ENCODE assay signal across 16 cellular contexts in the genomic region with DNA sequence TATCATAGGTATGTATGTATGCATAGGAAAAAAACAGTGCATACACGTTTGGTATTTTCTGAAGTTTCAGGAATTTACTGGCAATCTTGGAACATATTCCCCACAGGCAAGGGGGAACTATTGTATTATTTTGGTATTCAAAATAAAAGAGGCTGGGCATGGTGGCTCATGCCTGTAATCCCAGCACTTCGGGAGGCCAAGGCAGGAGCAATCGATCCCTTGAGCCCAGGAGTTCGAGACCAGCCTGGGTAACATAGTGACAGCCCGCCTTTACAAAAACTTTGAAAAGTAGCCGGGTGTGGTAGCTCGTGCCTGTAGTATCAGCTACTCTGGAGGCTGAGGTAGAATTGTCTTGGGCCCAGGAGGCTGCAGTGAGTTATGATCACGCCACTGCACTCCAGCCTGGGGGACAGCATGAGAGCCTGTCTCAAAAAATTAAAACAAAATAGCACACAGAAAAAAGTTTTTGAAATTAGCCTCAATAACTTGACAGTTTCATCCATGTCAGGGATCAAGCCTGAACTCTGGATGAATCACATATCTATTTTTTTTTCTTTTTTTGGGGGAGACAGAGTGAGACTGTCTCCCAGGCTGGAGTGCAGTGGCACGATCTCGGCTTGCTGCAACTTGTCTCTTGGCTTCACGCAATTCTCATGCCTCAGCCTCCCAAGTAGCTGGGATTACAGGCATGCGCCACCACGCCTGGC. TPM values are rescaled to one million over a fixed set of nuclear protein-coding genes. Genes with fewer than 3 reads are reported as not detected.
DNase-seq lines count a peak whose midpoint lies in the region; FAIRE-seq and TF ChIP-seq lines count a peak whose summit lies in the region.
"Had no signal": no experiment of that assay in that cellular context is flagged by ENCODE, and none has a peak within 500 bp of the region (broad histone marks: within the 10 kb centered on the region; RNA-seq: fewer than 3 reads in every experiment).

No MANE protein-coding gene starts in this region.

- H3K79me2 ChIP-seq in astrocyte (ENCODE audit: insufficient read depth, low read length), result no peaks in the 10 kb centered on the region
- no peaks in the 10 kb centered on the region for H3K79me2 ChIP-seq in keratinocyte (ENCODE audit: control insufficient read depth, insufficient read depth, low read length)

- DNase-seq in left ventricle myocardium inferior, result no peak
- no peak for DNase-seq in cardiac septum (ENCODE audit: low spot score)
- peak; percentile 13 for DNase-seq in astrocyte (ENCODE audit: low read depth)
- DNase-seq in keratinocyte (ENCODE audit: low read depth, low spot score), result no peak
- DNase-seq in type B pancreatic cell (ENCODE audit: extremely low spot score, unreplicated experiment), result no peak
- no peak for DNase-seq in GF-D8 (lab: John Stamatoyannopoulos, UW)
- no peak for DNase-seq in NCI-H510A treated with DMSO at 0.1 percent for 48 hours (lab: John Stamatoyannopoulos, UW)
- no peak for DNase-seq in GOT3 (lab: John Stamatoyannopoulos, UW)
- DNase-seq: activated CD4-positive, alpha-beta T cell treated with anti-CD3 and anti-CD28 coated beads, Interleukin-2, amount 10 ng/mL, durations not matched to agents 7 days and 5 days; activated naive CD8-positive, alpha-beta T cell treated with anti-CD3 and anti-CD28 coated beads for 36 hours; Caco-2; endodermal cell; NCI-H1930; NCI-H526 treated with DMSO at 0.1 percent for 48 hours had no signal

- H3K27ac Mint-ChIP-seq in astrocyte (ENCODE audit: unreplicated experiment) (peak overlapping the region; percentile 72), type B pancreatic cell (peak overlapping the region; percentile 22)
- H3K27ac Mint-ChIP-seq: activated CD4-positive, alpha-beta T cell treated with anti-CD3 and anti-CD28 coated beads, Interleukin-2, amount 10 ng/mL, durations not matched to agents 7 days and 5 days; activated naive CD8-positive, alpha-beta T cell treated with anti-CD3 and anti-CD28 coated beads for 36 hours; endodermal cell had no signal

- peaks cover 20% of the 10 kb centered on the region for H3K4me1 ChIP-seq in left ventricle myocardium inferior
- peaks cover 23% of the 10 kb centered on the region for H3K4me1 ChIP-seq in astrocyte (ENCODE audit: insufficient read depth, low read length)
- H3K4me1 ChIP-seq in keratinocyte (ENCODE audit: control insufficient read depth, extremely low read depth, insufficient read depth, low read length), result peaks cover 7% of the 10 kb centered on the region
- H3K4me1 ChIP-seq: Caco-2 had no signal

- H3K27me3 Mint-ChIP-seq in astrocyte (ENCODE audit: low read depth, unreplicated experiment) (peaks cover 2% of the 10 kb centered on the region), type B pancreatic cell (peaks cover 9% of the 10 kb centered on the region)

- H3K9me3 Mint-ChIP-seq in astrocyte (ENCODE audit: unreplicated experiment) (peaks cover 3% of the 10 kb centered on the region), type B pancreatic cell (no peaks in the 10 kb centered on the region)
- H3K9me3 Mint-ChIP-seq: activated CD4-positive, alpha-beta T cell treated with anti-CD3 and anti-CD28 coated beads, Interleukin-2, amount 10 ng/mL, durations not matched to agents 7 days and 5 days; activated naive CD8-positive, alpha-beta T cell treated with anti-CD3 and anti-CD28 coated beads for 36 hours had no signal

- dilution Hi-C loops in keratinocyte (cut with MboI; ENCODE audit: extremely low pct_ligation_motif_present, low sequenced_read_pairs), result no loop called here

- H3K27ac ChIP-seq in left ventricle myocardium inferior (replicated peaks), result peak overlapping the region; percentile 14
- peak overlapping the region; percentile 79 for H3K27ac ChIP-seq in astrocyte (ENCODE audit: low read depth, low read length)
- H3K27ac ChIP-seq in keratinocyte (ENCODE audit: control insufficient read depth, insufficient read depth, low read length), result peak overlapping the region; percentile 68

- H3K9ac ChIP-seq in astrocyte (ENCODE audit: low read length), result peak overlapping the region; percentile 55
- peak overlapping the region; percentile 33 for H3K9ac ChIP-seq in keratinocyte (ENCODE audit: control insufficient read depth, extremely low read depth, insufficient read depth, low read length)

- TF ChIP-seq CTCF in left ventricle myocardium inferior (IDR thresholded peaks at IDR 0.05; ENCODE audit: borderline replicate concordance) (no peak), astrocyte (IDR thresholded peaks at IDR 0.05; ENCODE audit: insufficient read depth, low read depth, low read length) (no peak), keratinocyte (optimal IDR thresholded peaks at IDR 0.05 in 1 of 3, IDR thresholded peaks at IDR 0.05 in 1 of 3, conservative IDR thresholded peaks at IDR 0.05 in 1 of 3; ENCODE audit: extremely low read depth in 1 of 3, insufficient read depth in 2 of 3, low read length in 3 of 3) (no peak), type B pancreatic cell (conservative IDR thresholded peaks at IDR 0.05) (no peak)

- no peak overlapping the region for H3K4me3 ChIP-seq in left ventricle myocardium inferior
- no peak overlapping the region for H3K4me3 ChIP-seq in astrocyte (ENCODE audit: insufficient read depth, low read depth, low read length)
- H3K4me3 ChIP-seq in keratinocyte (ENCODE audit: control insufficient read depth in 2 of 3, extremely low read depth in 1 of 3, insufficient read depth in 2 of 3, low read depth in 1 of 3, low read length in 3 of 3), result no peak overlapping the region

- H3K4me1 Mint-ChIP-seq in astrocyte (ENCODE audit: low read depth, unreplicated experiment), result no peaks in the 10 kb centered on the region
- H3K4me1 Mint-ChIP-seq in type B pancreatic cell (ENCODE audit: unreplicated experiment), result no peaks in the 10 kb centered on the region
- H3K4me1 Mint-ChIP-seq: activated CD4-positive, alpha-beta T cell treated with anti-CD3 and anti-CD28 coated beads, Interleukin-2, amount 10 ng/mL, durations not matched to agents 7 days and 5 days; activated naive CD8-positive, alpha-beta T cell treated with anti-CD3 and anti-CD28 coated beads for 36 hours had no signal

- FAIRE-seq in astrocyte (lab: Jason Lieb, UNC), result no peak
- no peak for FAIRE-seq in keratinocyte (lab: Jason Lieb, UNC)
- FAIRE-seq: GM12892, islet of Langerhans had no signal

- no peak overlapping the region for H3K4me3 Mint-ChIP-seq in astrocyte (ENCODE audit: unreplicated experiment)
- no peak overlapping the region for H3K4me3 Mint-ChIP-seq in type B pancreatic cell
- H3K4me3 Mint-ChIP-seq: activated CD4-positive, alpha-beta T cell treated with anti-CD3 and anti-CD28 coated beads, Interleukin-2, amount 10 ng/mL, durations not matched to agents 7 days and 5 days; activated naive CD8-positive, alpha-beta T cell treated with anti-CD3 and anti-CD28 coated beads for 36 hours; endodermal cell had no signal

- H3K27me3 ChIP-seq in left ventricle myocardium inferior (ENCODE audit: low read depth), result no peaks in the 10 kb centered on the region
- no peaks in the 10 kb centered on the region for H3K27me3 ChIP-seq in astrocyte (ENCODE audit: insufficient read depth, low read length)
- no peaks in the 10 kb centered on the region for H3K27me3 ChIP-seq in keratinocyte (ENCODE audit: control insufficient read depth, extremely low read depth, insufficient read depth, low read length)

- H2AFZ ChIP-seq in astrocyte (ENCODE audit: low read depth, low read length), result no peak overlapping the region
- H2AFZ ChIP-seq in keratinocyte (ENCODE audit: control insufficient read depth, low read length), result no peak overlapping the region

- H4K20me1 ChIP-seq in astrocyte (ENCODE audit: insufficient read depth, low read length), result no peaks in the 10 kb centered on the region
- H4K20me1 ChIP-seq in keratinocyte (ENCODE audit: control insufficient read depth, extremely low read depth, insufficient read depth, low read length), result no peaks in the 10 kb centered on the region

- intact Hi-C loops in left ventricle myocardium inferior (cut with micrococcal nuclease), result no loop called here
- intact Hi-C loops in cardiac septum (cut with DNase I), result no loop called here

- H3K4me2 ChIP-seq in astrocyte (ENCODE audit: low read length) (peak overlapping the region; percentile 67), keratinocyte (ENCODE audit: control insufficient read depth, extremely low read depth, insufficient read depth, low read depth, low read length) (peak overlapping the region; percentile 3)

- H3K36me3 ChIP-seq in left ventricle myocardium inferior (no peaks in the 10 kb centered on the region), astrocyte (ENCODE audit: insufficient read depth, low read length) (no peaks in the 10 kb centered on the region), keratinocyte (ENCODE audit: control insufficient read depth in 2 of 2, extremely low read depth in 1 of 2, insufficient read depth in 2 of 2, low read length in 2 of 2) (no peaks in the 10 kb centered on the region)

- H3K9me3 ChIP-seq in left ventricle myocardium inferior (replicated peaks) (no peaks in the 10 kb centered on the region), astrocyte (ENCODE audit: insufficient read depth, low read depth, low read length) (no peaks in the 10 kb centered on the region), keratinocyte (ENCODE audit: control insufficient read depth, low read depth, low read length) (no peaks in the 10 kb centered on the region)
- H3K9me3 ChIP-seq: Caco-2 had no signal

- H3K36me3 Mint-ChIP-seq in astrocyte (ENCODE audit: low read depth, unreplicated experiment), result no peaks in the 10 kb centered on the region
- no peaks in the 10 kb centered on the region for H3K36me3 Mint-ChIP-seq in type B pancreatic cell
- H3K36me3 Mint-ChIP-seq: activated naive CD8-positive, alpha-beta T cell treated with anti-CD3 and anti-CD28 coated beads for 36 hours had no signal

- no peaks in the 10 kb centered on the region for H3K9me1 ChIP-seq in keratinocyte (ENCODE audit: control insufficient read depth, extremely low read depth, insufficient read depth, low read length)

RNA-seq across cellular contexts. Expression of a gene that starts 29.1 kb away (rescaled TPM):
- total RNA-seq in left ventricle myocardium inferior, result 14.7 TPM
- 15.6 TPM for total RNA-seq in cardiac septum
- 41.9 and 42.2 TPM in 2 replicates for total RNA-seq in astrocyte
- 97.2 to 188 TPM (median 119 TPM) in 3 replicates for polyA plus RNA-seq in keratinocyte
- 29.7 TPM for polyA plus RNA-seq in keratinocyte (2011; ENCODE audit: low read depth)
- polyA plus RNA-seq in keratinocyte (2011; cell fraction: cytosol; rRNA removed), result 83.7 and 126 TPM in 2 replicates
- polyA plus RNA-seq in keratinocyte (2011; cell fraction: nucleus; rRNA removed), result 75.0 and 98.0 TPM in 2 replicates
- 64.2 and 147 TPM in 2 replicates for polyA plus RNA-seq in keratinocyte (2012; ENCODE audit: low replicate concordance)
- 78.2 to 101 TPM (median 96.4 TPM) in 3 replicates for polyA minus RNA-seq in keratinocyte
- 92.9 TPM for polyA minus RNA-seq in keratinocyte (2011; cell fraction: cytosol; rRNA and poly(A)+ RNA removed)
- 25.5 and 34.7 TPM in 2 replicates for polyA minus RNA-seq in keratinocyte (2011; cell fraction: nucleus; rRNA and poly(A)+ RNA removed)
- total RNA-seq in type B pancreatic cell (ENCODE audit: low replicate concordance), result 20.8 and 38.6 TPM in 2 replicates
- total RNA-seq: activated CD4-positive, alpha-beta T cell treated with anti-CD3 and anti-CD28 coated beads, Interleukin-2, amount 10 ng/mL, durations not matched to agents 7 days and 5 days; activated naive CD8-positive, alpha-beta T cell treated with anti-CD3 and anti-CD28 coated beads for 36 hours had no signal

RNA-seq across cellular contexts. Expression of a gene that starts 50.6 kb away (rescaled TPM):
- total RNA-seq in left ventricle myocardium inferior, result 22.4 TPM
- 22.9 TPM for total RNA-seq in cardiac septum
- total RNA-seq in astrocyte, result 61.2 and 68.3 TPM in 2 replicates
- 33.1 to 59.4 TPM (median 39.2 TPM) in 3 replicates for polyA plus RNA-seq in keratinocyte
- 26.9 TPM for polyA plus RNA-seq in keratinocyte (2011; ENCODE audit: low read depth)
- 25.1 and 41.3 TPM in 2 replicates for polyA plus RNA-seq in keratinocyte (2011; cell fraction: cytosol; rRNA removed)
- 33.1 and 34.0 TPM in 2 replicates for polyA plus RNA-seq in keratinocyte (2011; cell fraction: nucleus; rRNA removed)
- 24.3 and 30.8 TPM in 2 replicates for polyA plus RNA-seq in keratinocyte (2012; ENCODE audit: low replicate concordance)
- 36.4 to 162 TPM (median 53.6 TPM) in 3 replicates for polyA minus RNA-seq in keratinocyte
- polyA minus RNA-seq in keratinocyte (2011; cell fraction: cytosol; rRNA and poly(A)+ RNA removed), result 66.4 TPM
- polyA minus RNA-seq in keratinocyte (2011; cell fraction: nucleus; rRNA and poly(A)+ RNA removed), result 15.8 and 16.9 TPM in 2 replicates
- 58.3 and 58.5 TPM in 2 replicates for total RNA-seq in type B pancreatic cell (ENCODE audit: low replicate concordance)

RNA-seq across cellular contexts. Expression of a gene that starts 50.9 kb away (rescaled TPM):
- total RNA-seq in left ventricle myocardium inferior, result 128 TPM
- total RNA-seq in cardiac septum, result 133 TPM
- total RNA-seq in astrocyte, result 265 and 298 TPM in 2 replicates
- 109 to 198 TPM (median 137 TPM) in 3 replicates for polyA plus RNA-seq in keratinocyte
- 51.6 TPM for polyA plus RNA-seq in keratinocyte (2011; ENCODE audit: low read depth)
- polyA plus RNA-seq in keratinocyte (2011; cell fraction: cytosol; rRNA removed), result 94.7 and 217 TPM in 2 replicates
- polyA plus RNA-seq in keratinocyte (2011; cell fraction: nucleus; rRNA removed), result 78.8 and 124 TPM in 2 replicates
- polyA plus RNA-seq in keratinocyte (2012; ENCODE audit: low replicate concordance), result 125 and 165 TPM in 2 replicates
- polyA minus RNA-seq in keratinocyte, result 83.4 to 139 TPM (median 121 TPM) in 3 replicates
- 235 TPM for polyA minus RNA-seq in keratinocyte (2011; cell fraction: cytosol; rRNA and poly(A)+ RNA removed)
- polyA minus RNA-seq in keratinocyte (2011; cell fraction: nucleus; rRNA and poly(A)+ RNA removed), result 62.3 and 70.8 TPM in 2 replicates
- 171 and 213 TPM in 2 replicates for total RNA-seq in type B pancreatic cell (ENCODE audit: low replicate concordance)

Comparison
In these comparisons a context has a peak if more than half of its experiments do, and no peak if none do; other contexts are left out.
1. H3K27ac ChIP-seq: peak in every context shown above with its lines; median percentile 79 in astrocyte; 68 in keratinocyte; 14 in left ventricle myocardium inferior.